Comparison of ENCODE assay signal across 29 cellular contexts in genomic region chr3:187280644-187281043, GRCh38. TPM values are rescaled to one million over a fixed set of nuclear protein-coding genes. Genes with fewer than 3 reads are reported as not detected.
"Had no signal": no experiment of that assay in that cellular context is flagged by ENCODE, and none has a peak within 500 bp of the region (broad histone marks: within the 10 kb centered on the region; RNA-seq: fewer than 3 reads in every experiment).

No MANE protein-coding gene starts in this region.

- H3K27ac ChIP-seq: adrenal gland, body of pancreas, breast epithelium, SJCRH30 had no signal

- H3K27me3 ChIP-seq: adrenal gland, body of pancreas, breast epithelium, SJCRH30 had no signal

- H3K4me3 Mint-ChIP-seq: activated CD4-positive, alpha-beta T cell treated with anti-CD3 and anti-CD28 coated beads, Interleukin-2, amount 10 ng/mL, durations not matched to agents 24 days and 14 days; activated CD8-positive, alpha-beta T cell treated with anti-CD3 and anti-CD28 coated beads, Interleukin-2, amount 10 ng/mL, durations not matched to agents 7 days and 5 days; activated naive CD4-positive, alpha-beta T cell treated with anti-CD3 and anti-CD28 coated beads, Interleukin-2, amount 50 U/mL, for 24 hours; activated naive CD8-positive, alpha-beta T cell treated with anti-CD3 and anti-CD28 coated beads, Interleukin-2, amount 10 ng/mL, durations not matched to agents 7 days and 5 days; activated T-cell treated with anti-CD3 and anti-CD28 coated beads, Interleukin-2, amount 50 U/mL, for 24 hours; T-helper 1 cell treated with Interleukin-12 subunit alpha and Interleukin-12 subunit beta and Interleukin-4 antibody, amounts not matched to agents 30 μg/mL and 1 μg/mL, for 36 hours; T-helper 2 cell treated with Interferon-gamma antibody and Interleukin-4, amounts not matched to agents 5 μg/mL and 100 μg/mL, for 36 hours had no signal

- H3K4me2 ChIP-seq: SK-N-SH had no signal

- H3K36me3 ChIP-seq: adrenal gland, breast epithelium, SJCRH30 had no signal

- H3K4me1 Mint-ChIP-seq: activated CD4-positive, alpha-beta T cell treated with anti-CD3 and anti-CD28 coated beads, Interleukin-2, amount 10 ng/mL, durations not matched to agents 24 days and 14 days; activated naive CD4-positive, alpha-beta T cell treated with anti-CD3 and anti-CD28 coated beads, Interleukin-2, amount 50 U/mL, for 24 hours; activated naive CD8-positive, alpha-beta T cell treated with anti-CD3 and anti-CD28 coated beads, Interleukin-2, amount 10 ng/mL, durations not matched to agents 7 days and 5 days had no signal

- DNase-seq: activated CD4-positive, alpha-beta T cell treated with anti-CD3 and anti-CD28 coated beads, Interleukin-2, amount 10 ng/mL, durations not matched to agents 24 days and 14 days; activated CD4-positive, alpha-beta T cell treated with anti-CD3 and anti-CD28 coated beads, Interleukin-2, amount 50 U/mL, for 4 hours; activated CD8-positive, alpha-beta T cell treated with anti-CD3 and anti-CD28 coated beads, Interleukin-2, amount 10 ng/mL, durations not matched to agents 7 days and 5 days; activated gamma-delta T cell; activated naive CD4-positive, alpha-beta T cell treated with Interleukin-2 at 50 U/mL for 16 hours; activated naive CD8-positive, alpha-beta T cell treated with anti-CD3 and anti-CD28 coated beads, Interleukin-2, amount 10 ng/mL, durations not matched to agents 7 days and 5 days; activated T-cell treated with anti-CD3 and anti-CD28 coated beads, Interleukin-2, amount 50 U/mL, for 24 hours; adrenal gland; body of pancreas; Kasumi-1; KG1; MM.1S; MV-4-11; NCI-H1092; NCI-H1436 treated with DMSO at 0.1 percent for 48 hours; NCI-H1694 treated with DMSO at 0.1 percent for 48 hours; NCI-H2029; NCI-H345; NCI-H524 treated with DMSO at 0.1 percent for 48 hours; SHP77; SJCRH30; SK-N-SH had no signal

- H3K9ac ChIP-seq: SK-N-SH had no signal

- H3K9me3 Mint-ChIP-seq: activated CD4-positive, alpha-beta T cell treated with anti-CD3 and anti-CD28 coated beads, Interleukin-2, amount 10 ng/mL, durations not matched to agents 24 days and 14 days; activated naive CD4-positive, alpha-beta T cell treated with anti-CD3 and anti-CD28 coated beads, Interleukin-2, amount 50 U/mL, for 24 hours; activated naive CD8-positive, alpha-beta T cell treated with anti-CD3 and anti-CD28 coated beads, Interleukin-2, amount 10 ng/mL, durations not matched to agents 7 days and 5 days; activated T-cell treated with anti-CD3 and anti-CD28 coated beads, Interleukin-2, amount 50 U/mL, for 24 hours; activated T-helper 2 cell treated with anti-CD3 and anti-CD28 coated beads, Interferon-gamma antibody, Interleukin-2, Interleukin-4, amounts not matched to agents 10 μg/mL and 5 μg/mL and 100 μg/mL, durations not matched to agents 14 hours and 24 hours and 36 hours; T-helper 1 cell treated with Interleukin-12 subunit alpha and Interleukin-12 subunit beta and Interleukin-4 antibody, amounts not matched to agents 30 μg/mL and 1 μg/mL, for 36 hours; T-helper 2 cell treated with Interferon-gamma antibody and Interleukin-4, amounts not matched to agents 5 μg/mL and 100 μg/mL, for 36 hours had no signal

- H3K36me3 Mint-ChIP-seq: activated naive CD4-positive, alpha-beta T cell treated with anti-CD3 and anti-CD28 coated beads, Interleukin-2, amount 50 U/mL, for 24 hours; activated naive CD8-positive, alpha-beta T cell treated with anti-CD3 and anti-CD28 coated beads, Interleukin-2, amount 10 ng/mL, durations not matched to agents 7 days and 5 days had no signal

- H3K4me3 ChIP-seq: adrenal gland, body of pancreas, breast epithelium, SJCRH30 had no signal

- ATAC-seq: activated CD8-positive, alpha-beta T cell treated with anti-CD3 and anti-CD28 coated beads, Interleukin-2, amount 10 ng/mL, durations not matched to agents 7 days and 5 days; body of pancreas; Panc1 had no signal

- H3K9me3 ChIP-seq: adrenal gland, body of pancreas, breast epithelium, SJCRH30, SK-N-SH had no signal

- H3K27ac Mint-ChIP-seq: activated CD4-positive, alpha-beta T cell treated with anti-CD3 and anti-CD28 coated beads, Interleukin-2, amount 10 ng/mL, durations not matched to agents 24 days and 14 days; activated CD8-positive, alpha-beta T cell treated with anti-CD3 and anti-CD28 coated beads, Interleukin-2, amount 10 ng/mL, durations not matched to agents 7 days and 5 days; activated naive CD4-positive, alpha-beta T cell treated with anti-CD3 and anti-CD28 coated beads, Interleukin-2, amount 50 U/mL, for 24 hours; activated naive CD8-positive, alpha-beta T cell treated with anti-CD3 and anti-CD28 coated beads, Interleukin-2, amount 10 ng/mL, durations not matched to agents 7 days and 5 days; activated T-cell treated with anti-CD3 and anti-CD28 coated beads, Interleukin-2, amount 50 U/mL, for 24 hours; activated T-helper 2 cell treated with anti-CD3 and anti-CD28 coated beads, Interferon-gamma antibody, Interleukin-2, Interleukin-4, amounts not matched to agents 10 μg/mL and 5 μg/mL and 100 μg/mL, durations not matched to agents 14 hours and 24 hours and 36 hours; T-helper 1 cell treated with Interleukin-12 subunit alpha and Interleukin-12 subunit beta and Interleukin-4 antibody, amounts not matched to agents 30 μg/mL and 1 μg/mL, for 36 hours; T-helper 2 cell treated with Interferon-gamma antibody and Interleukin-4, amounts not matched to agents 5 μg/mL and 100 μg/mL, for 36 hours had no signal

- H3K4me1 ChIP-seq: adrenal gland, body of pancreas, breast epithelium, SJCRH30 had no signal

- H3K9me2 ChIP-seq: SK-N-SH had no signal

RNA-seq across cellular contexts. Expression of gene MASP1, which starts 10.9 kb away (rescaled TPM):
- total RNA-seq: activated CD4-positive, alpha-beta T cell treated with anti-CD3 and anti-CD28 coated beads, Interleukin-2, amount 10 ng/mL, durations not matched to agents 24 days and 14 days; activated CD8-positive, alpha-beta T cell treated with anti-CD3 and anti-CD28 coated beads, Interleukin-2, amount 10 ng/mL, durations not matched to agents 7 days and 5 days; activated naive CD8-positive, alpha-beta T cell treated with anti-CD3 and anti-CD28 coated beads, Interleukin-2, amount 10 ng/mL, durations not matched to agents 7 days and 5 days; activated T-helper 2 cell treated with anti-CD3 and anti-CD28 coated beads, Interferon-gamma antibody, Interleukin-2, Interleukin-4, amounts not matched to agents 10 μg/mL and 5 μg/mL and 100 μg/mL, durations not matched to agents 14 hours and 24 hours and 36 hours; RPMI7951 had no signal
- polyA plus RNA-seq: SK-N-SH had no signal
